Comparison of ENCODE assay signal across 27 cellular contexts in genomic region chr3:74801924-74802323, GRCh38.
"Had no signal": no experiment of that assay in that cellular context is flagged by ENCODE, and none has a peak within 500 bp of the region (broad histone marks: within the 10 kb centered on the region; RNA-seq: fewer than 3 reads in every experiment).

No MANE protein-coding gene starts in this region.

- H3K4me3 Mint-ChIP-seq: mesothelial cell of epicardium; naive B cell; natural killer cell treated with Interleukin-12 subunit alpha and Interleukin-12 subunit beta and Interleukin-15 and Interleukin-18, amount 100 ng/mL, for 72 hours; neural progenitor cell; stimulated activated naive B cell treated with anti-CD40 and anti-IgM and Interleukin-4, amounts not matched to agents 10 μg/mL and 1 μg/mL and 100 μg/mL, for 72 hours; stimulated activated naive CD8-positive, alpha-beta T cell treated with anti-CD3 and anti-CD28 coated beads, Interleukin-15, Interleukin-2, amounts not matched to agents 100 ng/mL and 50 ng/mL, for 24 hours had no signal

- H3K9ac ChIP-seq: neural progenitor cell, parathyroid adenoma had no signal

- H2AFZ ChIP-seq: hepatocyte, neural progenitor cell, parathyroid adenoma had no signal

- DNase-seq: dorsolateral prefrontal cortex; effector CD4-positive, alpha-beta T cell; foreskin keratinocyte; heart left ventricle; left cardiac atrium; left lung; mesenchymal stem cell; mucosa of descending colon; naive B cell; right lobe of liver; small intestine; stimulated activated CD4-positive, alpha-beta T cell treated with anti-CD3 and anti-CD28 coated beads, Interleukin-15, amount 100 ng/mL, for 24 hours; stimulated activated CD4-positive, alpha-beta T cell treated with anti-CD3 and anti-CD28 coated beads, Interleukin-2, amount 100 ng/mL, for 48 hours; stimulated activated naive B cell treated with anti-CD40 and anti-IgM and Interleukin-4, amounts not matched to agents 10 μg/mL and 1 μg/mL and 100 μg/mL, for 72 hours; upper lobe of left lung had no signal

- H3K79me2 ChIP-seq: hepatocyte, parathyroid adenoma had no signal

- H3K36me3 ChIP-seq: gastroesophageal sphincter, heart left ventricle, left lung, neural progenitor cell, right lobe of liver, thoracic aorta, tibial nerve, upper lobe of left lung had no signal

- H3K27me3 ChIP-seq: dorsolateral prefrontal cortex, foreskin keratinocyte, gastroesophageal sphincter, heart left ventricle, hepatocyte, left lung, neural progenitor cell, right lobe of liver, tibial nerve, upper lobe of left lung had no signal

- H3K4me1 Mint-ChIP-seq: mesothelial cell of epicardium; naive B cell; stimulated activated naive B cell treated with anti-CD40 and anti-IgM and Interleukin-4, amounts not matched to agents 10 μg/mL and 1 μg/mL and 100 μg/mL, for 72 hours had no signal

- ATAC-seq: esophagus mucosa; foreskin keratinocyte; gastroesophageal sphincter; heart left ventricle; left cardiac atrium; left lung; mucosa of descending colon; natural killer cell treated with Interleukin-12 subunit alpha and Interleukin-12 subunit beta and Interleukin-15 and Interleukin-18, amount 100 ng/mL, for 72 hours; right lobe of liver; stimulated activated naive B cell treated with anti-CD40 and anti-IgM and Interleukin-4, amounts not matched to agents 10 μg/mL and 1 μg/mL and 100 μg/mL, for 72 hours had no signal

- H3K4me2 ChIP-seq: hepatocyte, neural progenitor cell had no signal

- H3K27ac ChIP-seq: dorsolateral prefrontal cortex, epithelial cell of prostate, foreskin keratinocyte, gastroesophageal sphincter, heart left ventricle, hepatocyte, left lung, neural progenitor cell, parathyroid adenoma, right lobe of liver, thoracic aorta, tibial nerve, upper lobe of left lung had no signal

- H3K9me3 ChIP-seq: right lobe of liver, thoracic aorta, upper lobe of left lung had no signal

- H3K27me3 Mint-ChIP-seq: naive B cell; natural killer cell treated with Interleukin-12 subunit alpha and Interleukin-12 subunit beta and Interleukin-15 and Interleukin-18, amount 100 ng/mL, for 72 hours; progenitor cell of endocrine pancreas; stimulated activated naive B cell treated with anti-CD40 and anti-IgM and Interleukin-4, amounts not matched to agents 10 μg/mL and 1 μg/mL and 100 μg/mL, for 72 hours; stimulated activated naive CD8-positive, alpha-beta T cell treated with anti-CD3 and anti-CD28 coated beads, Interleukin-15, Interleukin-2, amounts not matched to agents 100 ng/mL and 50 ng/mL, for 24 hours had no signal

- H3K4me3 ChIP-seq: dorsolateral prefrontal cortex, gastroesophageal sphincter, heart left ventricle, hepatocyte, left lung, mucosa of descending colon, neural progenitor cell, right lobe of liver, thoracic aorta, tibial nerve, upper lobe of left lung had no signal

- H3K4me1 ChIP-seq: foreskin keratinocyte, gastroesophageal sphincter, heart left ventricle, left lung, neural progenitor cell, parathyroid adenoma, right lobe of liver, tibial nerve, upper lobe of left lung had no signal

- H3K27ac Mint-ChIP-seq: mesothelial cell of epicardium; naive B cell; natural killer cell treated with Interleukin-12 subunit alpha and Interleukin-12 subunit beta and Interleukin-15 and Interleukin-18, amount 100 ng/mL, for 72 hours; progenitor cell of endocrine pancreas; stimulated activated naive B cell treated with anti-CD40 and anti-IgM and Interleukin-4, amounts not matched to agents 10 μg/mL and 1 μg/mL and 100 μg/mL, for 72 hours; stimulated activated naive CD8-positive, alpha-beta T cell treated with anti-CD3 and anti-CD28 coated beads, Interleukin-15, Interleukin-2, amounts not matched to agents 100 ng/mL and 50 ng/mL, for 24 hours had no signal

- H3K36me3 Mint-ChIP-seq: mesothelial cell of epicardium; naive B cell; neural progenitor cell; stimulated activated naive B cell treated with anti-CD40 and anti-IgM and Interleukin-4, amounts not matched to agents 10 μg/mL and 1 μg/mL and 100 μg/mL, for 72 hours had no signal
